In genomic region chr2:69997296-69998184, GRCh38 we compare ENCODE assay signal across 1 cellular context.
TF ChIP-seq lines count a peak whose summit lies in the region.

No MANE protein-coding gene starts in this region.

TF ChIP-seq in K562, 482 proteins besides CTCF, POLR2A, EP300 and RAD21 (continued from another document and continues in another):
- no peak for TF ChIP-seq CCAR2 (IDR thresholded peaks at IDR 0.05; ENCODE audit: low read depth, low read length)
- no peak for TF ChIP-seq EZH2 (IDR thresholded peaks at IDR 0.05; ENCODE audit: borderline replicate concordance, low read depth, low read length)
- TF ChIP-seq KDM4B (IDR thresholded peaks at IDR 0.05; ENCODE audit: borderline replicate concordance in 2 of 2, low read depth in 1 of 2), result no peak
- TF ChIP-seq GTF2F1 (IDR thresholded peaks at IDR 0.05; ENCODE audit: low read depth, low read length), result no peak
- no peak for TF ChIP-seq GATA2 (CRISPR knock-in tag; IDR thresholded peaks at IDR 0.05)
- no peak for TF ChIP-seq KHSRP (IDR thresholded peaks at IDR 0.05)
- TF ChIP-seq RHOXF2B (CRISPR knock-in tag; conservative IDR thresholded peaks at IDR 0.05), result no peak
- no peak for TF ChIP-seq CUX1 (CRISPR knock-in tag; IDR thresholded peaks at IDR 0.05)
- no peak for TF ChIP-seq ELF2 (CRISPR knock-in tag; IDR thresholded peaks at IDR 0.05)
- TF ChIP-seq CBFB (CRISPR knock-in tag; IDR thresholded peaks at IDR 0.05), result no peak
- no peak for TF ChIP-seq ZNF41 (CRISPR knock-in tag; conservative IDR thresholded peaks at IDR 0.05)
- TF ChIP-seq MYC (IDR thresholded peaks at IDR 0.05; ENCODE audit: low read depth, low read length), result no peak
- no peak for TF ChIP-seq MYC (CRISPR knock-in tag; IDR thresholded peaks at IDR 0.05; ENCODE audit: borderline replicate concordance, low read depth)
- TF ChIP-seq MCM5 (IDR thresholded peaks at IDR 0.05; ENCODE audit: low read depth), result no peak
- peak; percentile 45; the same call in 1 of the 2 replicates for TF ChIP-seq HDAC2 (IDR thresholded peaks at IDR 0.05)
- no peak for TF ChIP-seq ZNF408 (CRISPR knock-in tag; IDR thresholded peaks at IDR 0.05; ENCODE audit: low read depth)
- no peak for TF ChIP-seq ZNF778 (CRISPR knock-in tag; IDR thresholded peaks at IDR 0.05)
- no peak for TF ChIP-seq POU5F1 (IDR thresholded peaks at IDR 0.05; ENCODE audit: borderline replicate concordance, low read depth, low read length, partially characterized antibody)
- TF ChIP-seq YY1 (IDR thresholded peaks at IDR 0.05; ENCODE audit: borderline replicate concordance in 1 of 3, control insufficient read depth in 1 of 3, extremely low read depth in 1 of 3, insufficient read depth in 3 of 3, insufficient read length in 1 of 3, insufficient replicate concordance in 2 of 3, low read depth in 1 of 3, low read length in 2 of 3), result peak in 1 of 3 experiments; percentile 29
- no peak for TF ChIP-seq HEY1 (CRISPR knock-in tag; IDR thresholded peaks at IDR 0.05; ENCODE audit: borderline replicate concordance)
- no peak for TF ChIP-seq RBM34 (IDR thresholded peaks at IDR 0.05; ENCODE audit: borderline replicate concordance, insufficient read depth, low read length)
- TF ChIP-seq ZFX (CRISPR knock-in tag; IDR thresholded peaks at IDR 0.05), result no peak
- TF ChIP-seq TFAP4 (CRISPR knock-in tag; IDR thresholded peaks at IDR 0.05; ENCODE audit: borderline replicate concordance), result peak; percentile 74; the same call in 1 of the 2 replicates
- no peak for TF ChIP-seq KLF13 (tag; IDR thresholded peaks at IDR 0.05; ENCODE audit: borderline replicate concordance, low read depth)
- TF ChIP-seq, protein P1, sequence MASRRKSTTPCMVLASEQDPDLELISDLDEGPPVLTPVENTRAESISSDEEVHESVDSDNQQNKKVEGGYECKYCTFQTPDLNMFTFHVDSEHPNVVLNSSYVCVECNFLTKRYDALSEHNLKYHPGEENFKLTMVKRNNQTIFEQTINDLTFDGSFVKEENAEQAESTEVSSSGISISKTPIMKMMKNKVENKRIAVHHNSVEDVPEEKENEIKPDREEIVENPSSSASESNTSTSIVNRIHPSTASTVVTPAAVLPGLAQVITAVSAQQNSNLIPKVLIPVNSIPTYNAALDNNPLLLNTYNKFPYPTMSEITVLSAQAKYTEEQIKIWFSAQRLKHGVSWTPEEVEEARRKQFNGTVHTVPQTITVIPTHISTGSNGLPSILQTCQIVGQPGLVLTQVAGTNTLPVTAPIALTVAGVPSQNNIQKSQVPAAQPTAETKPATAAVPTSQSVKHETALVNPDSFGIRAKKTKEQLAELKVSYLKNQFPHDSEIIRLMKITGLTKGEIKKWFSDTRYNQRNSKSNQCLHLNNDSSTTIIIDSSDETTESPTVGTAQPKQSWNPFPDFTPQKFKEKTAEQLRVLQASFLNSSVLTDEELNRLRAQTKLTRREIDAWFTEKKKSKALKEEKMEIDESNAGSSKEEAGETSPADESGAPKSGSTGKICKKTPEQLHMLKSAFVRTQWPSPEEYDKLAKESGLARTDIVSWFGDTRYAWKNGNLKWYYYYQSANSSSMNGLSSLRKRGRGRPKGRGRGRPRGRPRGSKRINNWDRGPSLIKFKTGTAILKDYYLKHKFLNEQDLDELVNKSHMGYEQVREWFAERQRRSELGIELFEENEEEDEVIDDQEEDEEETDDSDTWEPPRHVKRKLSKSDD (conservative IDR thresholded peaks at IDR 0.05; ENCODE audit: low read length), result no peak
- no peak for TF ChIP-seq ZNF146 (CRISPR knock-in tag; IDR thresholded peaks at IDR 0.05; ENCODE audit: unreplicated experiment)
- no peak for TF ChIP-seq KDM5B (IDR thresholded peaks at IDR 0.05; ENCODE audit: insufficient replicate concordance, low read depth, low read length)
- no peak for TF ChIP-seq DMBX1 (CRISPR knock-in tag; IDR thresholded peaks at IDR 0.05; ENCODE audit: borderline replicate concordance)
- TF ChIP-seq ZNF639 (CRISPR knock-in tag; conservative IDR thresholded peaks at IDR 0.05 in 1 of 2, IDR thresholded peaks at IDR 0.05 in 1 of 2), result peak in 1 of 2 experiments; percentile 74; a peak in 2 of 4 replicates
- TF ChIP-seq SRSF3 (IDR thresholded peaks at IDR 0.05; ENCODE audit: insufficient read depth, low read length), result no peak
- TF ChIP-seq RFX1 (IDR thresholded peaks at IDR 0.05), result no peak
- TF ChIP-seq ZNF318 (IDR thresholded peaks at IDR 0.05; ENCODE audit: borderline replicate concordance in 1 of 2, low read depth in 1 of 2), result 0 out of 4 replicates have a peak, but pooled peaks of 1 of the 2 experiments have one; percentile 43
- TF ChIP-seq SIN3B (IDR thresholded peaks at IDR 0.05; ENCODE audit: low read depth), result no peak
- TF ChIP-seq ZBTB17 (CRISPR knock-in tag; IDR thresholded peaks at IDR 0.05), result no peak
- peak; percentile 92 for TF ChIP-seq SMARCE1 (IDR thresholded peaks at IDR 0.05)
- TF ChIP-seq, protein P2, sequence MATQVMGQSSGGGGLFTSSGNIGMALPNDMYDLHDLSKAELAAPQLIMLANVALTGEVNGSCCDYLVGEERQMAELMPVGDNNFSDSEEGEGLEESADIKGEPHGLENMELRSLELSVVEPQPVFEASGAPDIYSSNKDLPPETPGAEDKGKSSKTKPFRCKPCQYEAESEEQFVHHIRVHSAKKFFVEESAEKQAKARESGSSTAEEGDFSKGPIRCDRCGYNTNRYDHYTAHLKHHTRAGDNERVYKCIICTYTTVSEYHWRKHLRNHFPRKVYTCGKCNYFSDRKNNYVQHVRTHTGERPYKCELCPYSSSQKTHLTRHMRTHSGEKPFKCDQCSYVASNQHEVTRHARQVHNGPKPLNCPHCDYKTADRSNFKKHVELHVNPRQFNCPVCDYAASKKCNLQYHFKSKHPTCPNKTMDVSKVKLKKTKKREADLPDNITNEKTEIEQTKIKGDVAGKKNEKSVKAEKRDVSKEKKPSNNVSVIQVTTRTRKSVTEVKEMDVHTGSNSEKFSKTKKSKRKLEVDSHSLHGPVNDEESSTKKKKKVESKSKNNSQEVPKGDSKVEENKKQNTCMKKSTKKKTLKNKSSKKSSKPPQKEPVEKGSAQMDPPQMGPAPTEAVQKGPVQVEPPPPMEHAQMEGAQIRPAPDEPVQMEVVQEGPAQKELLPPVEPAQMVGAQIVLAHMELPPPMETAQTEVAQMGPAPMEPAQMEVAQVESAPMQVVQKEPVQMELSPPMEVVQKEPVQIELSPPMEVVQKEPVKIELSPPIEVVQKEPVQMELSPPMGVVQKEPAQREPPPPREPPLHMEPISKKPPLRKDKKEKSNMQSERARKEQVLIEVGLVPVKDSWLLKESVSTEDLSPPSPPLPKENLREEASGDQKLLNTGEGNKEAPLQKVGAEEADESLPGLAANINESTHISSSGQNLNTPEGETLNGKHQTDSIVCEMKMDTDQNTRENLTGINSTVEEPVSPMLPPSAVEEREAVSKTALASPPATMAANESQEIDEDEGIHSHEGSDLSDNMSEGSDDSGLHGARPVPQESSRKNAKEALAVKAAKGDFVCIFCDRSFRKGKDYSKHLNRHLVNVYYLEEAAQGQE (CRISPR knock-in tag; IDR thresholded peaks at IDR 0.05; ENCODE audit: low read depth), result no peak
- no peak for TF ChIP-seq ZNF253 (CRISPR knock-in tag; conservative IDR thresholded peaks at IDR 0.05)
- no peak for TF ChIP-seq SIN3A (IDR thresholded peaks at IDR 0.05; ENCODE audit: borderline replicate concordance in 2 of 2, control insufficient read depth in 1 of 2, low read depth in 2 of 2, low read length in 2 of 2)
